Comparison of ENCODE assay signal across 1 cellular context in the genomic region with DNA sequence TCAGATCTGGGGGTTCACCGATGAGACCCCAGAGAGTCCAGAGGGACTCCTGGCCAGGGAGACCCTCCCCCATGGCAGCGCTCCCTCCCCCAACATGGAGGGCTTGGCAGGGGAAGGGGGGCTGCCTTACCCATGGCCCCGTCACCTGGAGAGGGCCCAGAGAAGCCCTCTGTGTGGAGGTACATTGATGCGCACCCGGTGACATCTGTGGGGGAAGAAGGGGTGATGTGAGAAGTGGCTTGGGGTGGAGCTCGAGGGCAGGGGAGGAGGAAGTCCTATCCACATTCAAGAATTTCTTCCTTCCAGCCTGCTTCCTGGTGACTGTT.
TF ChIP-seq lines count a peak whose summit lies in the region.

No MANE protein-coding gene starts in this region.

TF ChIP-seq in GM23338, 12 proteins besides CTCF, POLR2A, EP300 and RAD21 (continued from another document):
- TF ChIP-seq, protein P1, sequence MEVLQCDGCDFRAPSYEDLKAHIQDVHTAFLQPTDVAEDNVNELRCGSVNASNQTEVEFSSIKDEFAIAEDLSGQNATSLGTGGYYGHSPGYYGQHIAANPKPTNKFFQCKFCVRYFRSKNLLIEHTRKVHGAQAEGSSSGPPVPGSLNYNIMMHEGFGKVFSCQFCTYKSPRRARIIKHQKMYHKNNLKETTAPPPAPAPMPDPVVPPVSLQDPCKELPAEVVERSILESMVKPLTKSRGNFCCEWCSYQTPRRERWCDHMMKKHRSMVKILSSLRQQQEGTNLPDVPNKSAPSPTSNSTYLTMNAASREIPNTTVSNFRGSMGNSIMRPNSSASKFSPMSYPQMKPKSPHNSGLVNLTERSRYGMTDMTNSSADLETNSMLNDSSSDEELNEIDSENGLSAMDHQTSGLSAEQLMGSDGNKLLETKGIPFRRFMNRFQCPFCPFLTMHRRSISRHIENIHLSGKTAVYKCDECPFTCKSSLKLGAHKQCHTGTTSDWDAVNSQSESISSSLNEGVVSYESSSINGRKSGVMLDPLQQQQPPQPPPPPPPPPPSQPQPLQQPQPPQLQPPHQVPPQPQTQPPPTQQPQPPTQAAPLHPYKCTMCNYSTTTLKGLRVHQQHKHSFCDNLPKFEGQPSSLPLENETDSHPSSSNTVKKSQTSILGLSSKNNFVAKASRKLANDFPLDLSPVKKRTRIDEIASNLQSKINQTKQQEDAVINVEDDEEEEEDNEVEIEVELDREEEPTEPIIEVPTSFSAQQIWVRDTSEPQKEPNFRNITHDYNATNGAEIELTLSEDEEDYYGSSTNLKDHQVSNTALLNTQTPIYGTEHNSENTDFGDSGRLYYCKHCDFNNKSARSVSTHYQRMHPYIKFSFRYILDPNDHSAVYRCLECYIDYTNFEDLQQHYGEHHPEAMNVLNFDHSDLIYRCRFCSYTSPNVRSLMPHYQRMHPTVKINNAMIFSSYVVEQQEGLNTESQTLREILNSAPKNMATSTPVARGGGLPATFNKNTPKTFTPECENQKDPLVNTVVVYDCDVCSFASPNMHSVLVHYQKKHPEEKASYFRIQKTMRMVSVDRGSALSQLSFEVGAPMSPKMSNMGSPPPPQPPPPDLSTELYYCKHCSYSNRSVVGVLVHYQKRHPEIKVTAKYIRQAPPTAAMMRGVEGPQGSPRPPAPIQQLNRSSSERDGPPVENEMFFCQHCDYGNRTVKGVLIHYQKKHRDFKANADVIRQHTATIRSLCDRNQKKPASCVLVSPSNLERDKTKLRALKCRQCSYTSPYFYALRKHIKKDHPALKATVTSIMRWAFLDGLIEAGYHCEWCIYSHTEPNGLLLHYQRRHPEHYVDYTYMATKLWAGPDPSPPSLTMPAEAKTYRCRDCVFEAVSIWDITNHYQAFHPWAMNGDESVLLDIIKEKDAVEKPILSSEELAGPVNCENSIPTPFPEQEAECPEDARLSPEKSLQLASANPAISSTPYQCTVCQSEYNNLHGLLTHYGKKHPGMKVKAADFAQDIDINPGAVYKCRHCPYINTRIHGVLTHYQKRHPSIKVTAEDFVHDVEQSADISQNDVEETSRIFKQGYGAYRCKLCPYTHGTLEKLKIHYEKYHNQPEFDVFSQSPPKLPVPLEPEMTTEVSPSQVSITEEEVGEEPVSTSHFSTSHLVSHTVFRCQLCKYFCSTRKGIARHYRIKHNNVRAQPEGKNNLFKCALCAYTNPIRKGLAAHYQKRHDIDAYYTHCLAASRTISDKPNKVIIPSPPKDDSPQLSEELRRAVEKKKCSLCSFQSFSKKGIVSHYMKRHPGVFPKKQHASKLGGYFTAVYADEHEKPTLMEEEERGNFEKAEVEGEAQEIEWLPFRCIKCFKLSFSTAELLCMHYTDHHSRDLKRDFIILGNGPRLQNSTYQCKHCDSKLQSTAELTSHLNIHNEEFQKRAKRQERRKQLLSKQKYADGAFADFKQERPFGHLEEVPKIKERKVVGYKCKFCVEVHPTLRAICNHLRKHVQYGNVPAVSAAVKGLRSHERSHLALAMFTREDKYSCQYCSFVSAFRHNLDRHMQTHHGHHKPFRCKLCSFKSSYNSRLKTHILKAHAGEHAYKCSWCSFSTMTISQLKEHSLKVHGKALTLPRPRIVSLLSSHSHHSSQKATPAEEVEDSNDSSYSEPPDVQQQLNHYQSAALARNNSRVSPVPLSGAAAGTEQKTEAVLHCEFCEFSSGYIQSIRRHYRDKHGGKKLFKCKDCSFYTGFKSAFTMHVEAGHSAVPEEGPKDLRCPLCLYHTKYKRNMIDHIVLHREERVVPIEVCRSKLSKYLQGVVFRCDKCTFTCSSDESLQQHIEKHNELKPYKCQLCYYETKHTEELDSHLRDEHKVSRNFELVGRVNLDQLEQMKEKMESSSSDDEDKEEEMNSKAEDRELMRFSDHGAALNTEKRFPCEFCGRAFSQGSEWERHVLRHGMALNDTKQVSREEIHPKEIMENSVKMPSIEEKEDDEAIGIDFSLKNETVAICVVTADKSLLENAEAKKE (CRISPR knock-in tag; IDR thresholded peaks at IDR 0.05) = no peak
- TF ChIP-seq CREB1 (CRISPR knock-in tag; IDR thresholded peaks at IDR 0.05; ENCODE audit: low read depth) (no peak), EZH2 (IDR thresholded peaks at IDR 0.05; ENCODE audit: low read depth, unreplicated experiment) (no peak), NANOG (IDR thresholded peaks at IDR 0.05; ENCODE audit: borderline replicate concordance) (no peak), ZNF114 (CRISPR knock-in tag; IDR thresholded peaks at IDR 0.05) (no peak), STAT1 (IDR thresholded peaks at IDR 0.05; ENCODE audit: unreplicated experiment) (no peak)
- TF ChIP-seq, protein P2, sequence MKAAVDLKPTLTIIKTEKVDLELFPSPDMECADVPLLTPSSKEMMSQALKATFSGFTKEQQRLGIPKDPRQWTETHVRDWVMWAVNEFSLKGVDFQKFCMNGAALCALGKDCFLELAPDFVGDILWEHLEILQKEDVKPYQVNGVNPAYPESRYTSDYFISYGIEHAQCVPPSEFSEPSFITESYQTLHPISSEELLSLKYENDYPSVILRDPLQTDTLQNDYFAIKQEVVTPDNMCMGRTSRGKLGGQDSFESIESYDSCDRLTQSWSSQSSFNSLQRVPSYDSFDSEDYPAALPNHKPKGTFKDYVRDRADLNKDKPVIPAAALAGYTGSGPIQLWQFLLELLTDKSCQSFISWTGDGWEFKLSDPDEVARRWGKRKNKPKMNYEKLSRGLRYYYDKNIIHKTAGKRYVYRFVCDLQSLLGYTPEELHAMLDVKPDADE (IDR thresholded peaks at IDR 0.05) = no peak
- TF ChIP-seq, protein P3, sequence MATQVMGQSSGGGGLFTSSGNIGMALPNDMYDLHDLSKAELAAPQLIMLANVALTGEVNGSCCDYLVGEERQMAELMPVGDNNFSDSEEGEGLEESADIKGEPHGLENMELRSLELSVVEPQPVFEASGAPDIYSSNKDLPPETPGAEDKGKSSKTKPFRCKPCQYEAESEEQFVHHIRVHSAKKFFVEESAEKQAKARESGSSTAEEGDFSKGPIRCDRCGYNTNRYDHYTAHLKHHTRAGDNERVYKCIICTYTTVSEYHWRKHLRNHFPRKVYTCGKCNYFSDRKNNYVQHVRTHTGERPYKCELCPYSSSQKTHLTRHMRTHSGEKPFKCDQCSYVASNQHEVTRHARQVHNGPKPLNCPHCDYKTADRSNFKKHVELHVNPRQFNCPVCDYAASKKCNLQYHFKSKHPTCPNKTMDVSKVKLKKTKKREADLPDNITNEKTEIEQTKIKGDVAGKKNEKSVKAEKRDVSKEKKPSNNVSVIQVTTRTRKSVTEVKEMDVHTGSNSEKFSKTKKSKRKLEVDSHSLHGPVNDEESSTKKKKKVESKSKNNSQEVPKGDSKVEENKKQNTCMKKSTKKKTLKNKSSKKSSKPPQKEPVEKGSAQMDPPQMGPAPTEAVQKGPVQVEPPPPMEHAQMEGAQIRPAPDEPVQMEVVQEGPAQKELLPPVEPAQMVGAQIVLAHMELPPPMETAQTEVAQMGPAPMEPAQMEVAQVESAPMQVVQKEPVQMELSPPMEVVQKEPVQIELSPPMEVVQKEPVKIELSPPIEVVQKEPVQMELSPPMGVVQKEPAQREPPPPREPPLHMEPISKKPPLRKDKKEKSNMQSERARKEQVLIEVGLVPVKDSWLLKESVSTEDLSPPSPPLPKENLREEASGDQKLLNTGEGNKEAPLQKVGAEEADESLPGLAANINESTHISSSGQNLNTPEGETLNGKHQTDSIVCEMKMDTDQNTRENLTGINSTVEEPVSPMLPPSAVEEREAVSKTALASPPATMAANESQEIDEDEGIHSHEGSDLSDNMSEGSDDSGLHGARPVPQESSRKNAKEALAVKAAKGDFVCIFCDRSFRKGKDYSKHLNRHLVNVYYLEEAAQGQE (IDR thresholded peaks at IDR 0.05; ENCODE audit: unreplicated experiment) = no peak
